13 cellular contexts compared by ENCODE assay signal in genomic region chr16:14400285-14400977, GRCh38.
DNase-seq lines count a peak whose midpoint lies in the region; ATAC-seq and TF ChIP-seq lines count a peak whose summit lies in the region.
"Had no signal": no experiment of that assay in that cellular context is flagged by ENCODE, and none has a peak within 500 bp of the region (broad histone marks: within the 10 kb centered on the region; RNA-seq: fewer than 3 reads in every experiment).

No MANE protein-coding gene starts in this region.

- no peak for ATAC-seq in SK-N-SH treated with all-trans-retinoic acid at 6 μM for 48 hours
- ATAC-seq in left lobe of liver = no peak
- ATAC-seq: activated T-cell treated with anti-CD3 and anti-CD28 coated beads, Interleukin-2, amount 50 U/mL, for 4 hours; stimulated activated naive CD8-positive, alpha-beta T cell treated with anti-CD3 and anti-CD28 coated beads, Interleukin-15, amount 100 ng/mL, for 72 hours had no signal

- H3K9me2 ChIP-seq in SK-N-SH = no peaks in the 10 kb centered on the region

- H2BK5ac ChIP-seq in mesenchymal stem cell (ENCODE audit: low read depth, low read length, poor library complexity, severe bottlenecking) = no peak overlapping the region

- H3K18ac ChIP-seq in mesenchymal stem cell (ENCODE audit: low read depth in 1 of 2, low read length in 2 of 2) = no peak overlapping the region

- H2BK120ac ChIP-seq in mesenchymal stem cell (ENCODE audit: low read depth, low read length) = no peak overlapping the region

- no peak for TF ChIP-seq POLR2A in erythroblast (IDR thresholded peaks at IDR 0.05; ENCODE audit: low read length)

- no peaks in the 10 kb centered on the region for H4K20me1 ChIP-seq in SK-N-SH (ENCODE audit: insufficient read depth)

- no peak overlapping the region for H3K14ac ChIP-seq in mesenchymal stem cell (ENCODE audit: low read length in 2 of 2)

- POLR2A ChIA-PET in SK-N-SH (lab: Yijun Ruan, JAX) = no interaction called here

- H3K27me3 ChIP-seq in SK-N-SH (ENCODE audit: insufficient read depth) = no peaks in the 10 kb centered on the region
- no peaks in the 10 kb centered on the region for H3K27me3 ChIP-seq in adipocyte (replicated peaks; ENCODE audit: control insufficient read depth, insufficient read depth, low read length)
- no peaks in the 10 kb centered on the region for H3K27me3 ChIP-seq in mesenchymal stem cell (ENCODE audit: control insufficient read depth in 1 of 2, insufficient read depth in 1 of 2, low read length in 2 of 2)
- no peaks in the 10 kb centered on the region for H3K27me3 ChIP-seq in tibial artery
- H3K27me3 ChIP-seq: pancreas had no signal

- CTCF ChIA-PET in SK-N-SH (lab: Yijun Ruan, JAX) = no interaction called here

- H3K23ac ChIP-seq in mesenchymal stem cell (ENCODE audit: low read length in 2 of 2) = no peak overlapping the region

- TF ChIP-seq CTCF in SK-N-SH (IDR thresholded peaks at IDR 0.05) (no peak), tibial artery (IDR thresholded peaks at IDR 0.05) (no peak)

- H3K27ac ChIP-seq in SK-N-SH (ENCODE audit: low read depth in 2 of 2, low read length in 1 of 2) = peak overlapping the region; percentile 89 to 95; a peak in 3 of 4 replicates
- H3K27ac ChIP-seq in mesenchymal stem cell (ENCODE audit: low read length, poor library complexity, severe bottlenecking) = peak overlapping the region; percentile 88
- H3K27ac ChIP-seq in tibial artery = peak overlapping the region; percentile 61
- H3K27ac ChIP-seq: pancreas had no signal

- H3K36me3 ChIP-seq in SK-N-SH (replicated peaks in 1 of 2; ENCODE audit: control insufficient read depth in 1 of 2, insufficient read depth in 2 of 2, low read length in 1 of 2) (no peaks in the 10 kb centered on the region), adipocyte (ENCODE audit: control insufficient read depth, insufficient read depth, low read length, severe bottlenecking) (no peaks in the 10 kb centered on the region), mesenchymal stem cell (ENCODE audit: control insufficient read depth in 1 of 2, insufficient read depth in 2 of 2, low read depth in 1 of 2, low read length in 2 of 2) (no peaks in the 10 kb centered on the region), tibial artery (no peaks in the 10 kb centered on the region)
- H3K36me3 ChIP-seq: pancreas had no signal

- H3K9ac ChIP-seq in SK-N-SH (peak overlapping the region; percentile 66; the same call in 1 of the 2 replicates), adipocyte (ENCODE audit: low read length) (peak overlapping the region; percentile 43), mesenchymal stem cell (ENCODE audit: low read length) (peak overlapping the region; percentile 86)

- H3F3A ChIP-seq in SK-N-SH (replicated peaks; ENCODE audit: insufficient read depth) = peaks cover 22% of the 10 kb centered on the region

- no peak overlapping the region for H4K91ac ChIP-seq in mesenchymal stem cell (ENCODE audit: low read length)

- H3K4me3 ChIP-seq in SK-N-SH (ENCODE audit: low read depth in 2 of 2, low read length in 1 of 2) (no peak overlapping the region), adipocyte (ENCODE audit: low read length) (no peak overlapping the region), mesenchymal stem cell (ENCODE audit: insufficient read depth in 1 of 2, low read depth in 1 of 2, low read length in 2 of 2) (no peak overlapping the region), tibial artery (no peak overlapping the region)
- H3K4me3 ChIP-seq: pancreas had no signal

- H3K4me1 ChIP-seq in SK-N-SH (ENCODE audit: control insufficient read depth in 1 of 2, insufficient read depth in 2 of 2, low read depth in 1 of 2, low read length in 1 of 2) = peaks cover 2 to 11% of the 10 kb centered on the region in 2 experiments; a peak in 2 of 4 replicates
- H3K4me1 ChIP-seq in adipocyte (ENCODE audit: control insufficient read depth, insufficient read depth, low read length) = peaks cover 24% of the 10 kb centered on the region
- peaks cover 22% of the 10 kb centered on the region for H3K4me1 ChIP-seq in mesenchymal stem cell (ENCODE audit: control insufficient read depth, insufficient read depth, low read depth, low read length)
- peaks cover 0 to 35% (median 20%) of the 10 kb centered on the region in 4 donors for H3K4me1 ChIP-seq in tibial artery
- H3K4me1 ChIP-seq: pancreas had no signal

- DNase-seq in SK-N-SH = no peak
- DNase-seq in adipocyte (ENCODE audit: low read depth) = no peak
- no peak for DNase-seq in mesenchymal stem cell
- no peak for DNase-seq in tibial artery
- DNase-seq in erythroblast (lab: John Stamatoyannopoulos, UW) = no peak
- no peak for DNase-seq in left lobe of liver (ENCODE audit: low spot score)
- no peak for DNase-seq in COR-L47 (lab: John Stamatoyannopoulos, UW)
- DNase-seq: activated CD4-positive, alpha-beta T cell treated with anti-CD3 and anti-CD28 coated beads, Interleukin-2, amount 50 U/mL, for 4 hours; activated T-cell treated with anti-CD3 and anti-CD28 coated beads, Interleukin-2, amount 50 U/mL, for 4 hours; pancreas; SIG-M5; stimulated activated naive CD8-positive, alpha-beta T cell treated with anti-CD3 and anti-CD28 coated beads, Interleukin-15, amount 100 ng/mL, for 72 hours had no signal

- peak overlapping the region; percentile 40 for H2AK5ac ChIP-seq in mesenchymal stem cell (ENCODE audit: low read length, severe bottlenecking)

- H2BK15ac ChIP-seq in mesenchymal stem cell (ENCODE audit: low read depth, poor library complexity, severe bottlenecking) = no peak overlapping the region

- peak overlapping the region; percentile 45 to 64 for H2BK12ac ChIP-seq in mesenchymal stem cell (ENCODE audit: low read length in 2 of 2)

- no peak for TF ChIP-seq EP300 in SK-N-SH (IDR thresholded peaks at IDR 0.05; ENCODE audit: borderline replicate concordance in 1 of 2, low read depth in 1 of 2, low read length in 1 of 2)

- 93% methylated on average over 20 of the region's 23 CpGs for WGBS in SK-N-SH (ENCODE audit: low lambda C conversion rate)
- WGBS in mesenchymal stem cell = 95% methylated on average over 21 of the region's 23 CpGs

- H3K4ac ChIP-seq in mesenchymal stem cell (ENCODE audit: low read depth in 1 of 2, low read length in 2 of 2) = no peak overlapping the region

- H3K79me2 ChIP-seq in SK-N-SH (ENCODE audit: insufficient read depth) = no peaks in the 10 kb centered on the region

- intact Hi-C loops in tibial artery (cut with DNase I; ENCODE audit: low total_unique reads) = no loop called here

- H2AFZ ChIP-seq in SK-N-SH (ENCODE audit: low read depth) = peak overlapping the region; percentile 67; the same call in 1 of the 2 replicates
- no peak overlapping the region for H2AFZ ChIP-seq in mesenchymal stem cell (ENCODE audit: low read depth, low read length)

- H3K9me3 ChIP-seq in SK-N-SH = no peaks in the 10 kb centered on the region
- no peaks in the 10 kb centered on the region for H3K9me3 ChIP-seq in adipocyte (ENCODE audit: control insufficient read depth, low read length)
- no peaks in the 10 kb centered on the region for H3K9me3 ChIP-seq in mesenchymal stem cell (ENCODE audit: control insufficient read depth, low read length)
- no peaks in the 10 kb centered on the region for H3K9me3 ChIP-seq in tibial artery
- H3K9me3 ChIP-seq: pancreas had no signal

- H3K79me1 ChIP-seq in mesenchymal stem cell (replicated peaks; ENCODE audit: low read length, poor library complexity, severe bottlenecking) = no peaks in the 10 kb centered on the region

- TF ChIP-seq RAD21 in SK-N-SH (IDR thresholded peaks at IDR 0.05; ENCODE audit: low read length) = no peak

- H4K8ac ChIP-seq in mesenchymal stem cell (ENCODE audit: low read length) = no peak overlapping the region

- H3K4me2 ChIP-seq in SK-N-SH (peak overlapping the region; percentile 79), mesenchymal stem cell (ENCODE audit: low read length, poor library complexity, severe bottlenecking) (no peak overlapping the region)

TF ChIP-seq in SK-N-SH, 30 proteins besides CTCF, POLR2A, EP300 and RAD21 (continues in another document):
- TF ChIP-seq, protein P1, sequence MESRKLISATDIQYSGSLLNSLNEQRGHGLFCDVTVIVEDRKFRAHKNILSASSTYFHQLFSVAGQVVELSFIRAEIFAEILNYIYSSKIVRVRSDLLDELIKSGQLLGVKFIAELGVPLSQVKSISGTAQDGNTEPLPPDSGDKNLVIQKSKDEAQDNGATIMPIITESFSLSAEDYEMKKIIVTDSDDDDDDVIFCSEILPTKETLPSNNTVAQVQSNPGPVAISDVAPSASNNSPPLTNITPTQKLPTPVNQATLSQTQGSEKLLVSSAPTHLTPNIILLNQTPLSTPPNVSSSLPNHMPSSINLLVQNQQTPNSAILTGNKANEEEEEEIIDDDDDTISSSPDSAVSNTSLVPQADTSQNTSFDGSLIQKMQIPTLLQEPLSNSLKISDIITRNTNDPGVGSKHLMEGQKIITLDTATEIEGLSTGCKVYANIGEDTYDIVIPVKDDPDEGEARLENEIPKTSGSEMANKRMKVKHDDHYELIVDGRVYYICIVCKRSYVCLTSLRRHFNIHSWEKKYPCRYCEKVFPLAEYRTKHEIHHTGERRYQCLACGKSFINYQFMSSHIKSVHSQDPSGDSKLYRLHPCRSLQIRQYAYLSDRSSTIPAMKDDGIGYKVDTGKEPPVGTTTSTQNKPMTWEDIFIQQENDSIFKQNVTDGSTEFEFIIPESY (IDR thresholded peaks at IDR 0.05; ENCODE audit: borderline replicate concordance, low read depth) = no peak
- no peak for TF ChIP-seq YY1 (IDR thresholded peaks at IDR 0.05; ENCODE audit: low read depth)

TF ChIP-seq in SK-N-SH treated with all-trans-retinoic acid at 6 μM for 48 hours, 23 proteins besides CTCF, POLR2A, EP300 and RAD21:
- TF ChIP-seq, protein P2, sequence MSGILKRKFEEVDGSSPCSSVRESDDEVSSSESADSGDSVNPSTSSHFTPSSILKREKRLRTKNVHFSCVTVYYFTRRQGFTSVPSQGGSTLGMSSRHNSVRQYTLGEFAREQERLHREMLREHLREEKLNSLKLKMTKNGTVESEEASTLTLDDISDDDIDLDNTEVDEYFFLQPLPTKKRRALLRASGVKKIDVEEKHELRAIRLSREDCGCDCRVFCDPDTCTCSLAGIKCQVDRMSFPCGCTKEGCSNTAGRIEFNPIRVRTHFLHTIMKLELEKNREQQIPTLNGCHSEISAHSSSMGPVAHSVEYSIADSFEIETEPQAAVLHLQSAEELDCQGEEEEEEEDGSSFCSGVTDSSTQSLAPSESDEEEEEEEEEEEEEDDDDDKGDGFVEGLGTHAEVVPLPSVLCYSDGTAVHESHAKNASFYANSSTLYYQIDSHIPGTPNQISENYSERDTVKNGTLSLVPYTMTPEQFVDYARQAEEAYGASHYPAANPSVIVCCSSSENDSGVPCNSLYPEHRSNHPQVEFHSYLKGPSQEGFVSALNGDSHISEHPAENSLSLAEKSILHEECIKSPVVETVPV (CRISPR knock-in tag; IDR thresholded peaks at IDR 0.05) = no peak
- TF ChIP-seq PPARA (CRISPR knock-in tag; IDR thresholded peaks at IDR 0.05; ENCODE audit: borderline replicate concordance) (no peak), ISL1 (CRISPR knock-in tag; IDR thresholded peaks at IDR 0.05) (no peak), ZNF70 (CRISPR knock-in tag; IDR thresholded peaks at IDR 0.05) (no peak), TCF4 (CRISPR knock-in tag; IDR thresholded peaks at IDR 0.05; ENCODE audit: borderline replicate concordance) (no peak), ZNF565 (CRISPR knock-in tag; conservative IDR thresholded peaks at IDR 0.05; ENCODE audit: low read depth) (no peak), ESRRG (CRISPR knock-in tag; IDR thresholded peaks at IDR 0.05) (no peak), ZC3H10 (CRISPR knock-in tag; IDR thresholded peaks at IDR 0.05) (no peak)
TF ChIP-seq in SK-N-SH treated with all-trans-retinoic acid at 6 μM for 48 hours: peak in this region for 0.
